In genomic region chr6:53426544-53427270, GRCh38 we compare ENCODE assay signal across 11 cellular contexts.
A peak's percentile ranks its signal among the peaks of the same experiment; 100 is the strongest.
DNase-seq lines count a peak whose midpoint lies in the region; ATAC-seq and TF ChIP-seq lines count a peak whose summit lies in the region.
"Had no signal": no experiment of that assay in that cellular context is flagged by ENCODE, and none has a peak within 500 bp of the region (broad histone marks: within the 10 kb centered on the region; RNA-seq: fewer than 3 reads in every experiment).

No MANE protein-coding gene starts in this region.

- intact Hi-C loops in heart right ventricle (cut with DNase I) = loop anchor here in 1 of 10 donors (10.0 kb wide), 1 partner anchor 48 kb away; no protein-coding TSS in a partner anchor

- H3K36me3 Mint-ChIP-seq in activated naive CD4-positive, alpha-beta T cell treated with anti-CD3 and anti-CD28 coated beads, Interleukin-2, amount 50 U/mL, for 72 hours = peaks cover 0 to 5% of the 10 kb centered on the region in 2 donors
- no peaks in the 10 kb centered on the region for H3K36me3 Mint-ChIP-seq in stimulated activated naive B cell treated with anti-CD40 and anti-IgM and Interleukin-4, amounts not matched to agents 10 μg/mL and 1 μg/mL and 100 μg/mL, for 72 hours
- no peaks in the 10 kb centered on the region for H3K36me3 Mint-ChIP-seq in nephron progenitor cell (ENCODE audit: low read depth)
- H3K36me3 Mint-ChIP-seq: naive thymus-derived CD4-positive, alpha-beta T cell had no signal

- TF ChIP-seq CTCF in nephron progenitor cell (IDR thresholded peaks at IDR 0.05) = no peak
- no peak for TF ChIP-seq CTCF in heart right ventricle (IDR thresholded peaks at IDR 0.05)

- no peaks in the 10 kb centered on the region for H3K27me3 ChIP-seq in heart right ventricle
- H3K27me3 ChIP-seq: vagina had no signal

- H3K4me3 ChIP-seq in heart right ventricle = no peak overlapping the region
- H3K4me3 ChIP-seq: vagina had no signal

- no peak overlapping the region for H3K4me3 Mint-ChIP-seq in stimulated activated naive B cell treated with anti-CD40 and anti-IgM and Interleukin-4, amounts not matched to agents 10 μg/mL and 1 μg/mL and 100 μg/mL, for 72 hours
- H3K4me3 Mint-ChIP-seq in nephron progenitor cell = no peak overlapping the region
- H3K4me3 Mint-ChIP-seq: naive thymus-derived CD4-positive, alpha-beta T cell had no signal

- H3K4me1 ChIP-seq in heart right ventricle = peaks cover 0 to 14% (median 0%) of the 10 kb centered on the region in 9 donors
- H3K4me1 ChIP-seq: vagina had no signal

- ATAC-seq in activated naive CD4-positive, alpha-beta T cell treated with anti-CD3 and anti-CD28 coated beads, Interleukin-2, amount 50 U/mL, for 72 hours = peak; percentile 92 to 96
- ATAC-seq in GM21723 (IDR thresholded peaks at IDR 0.05; ENCODE audit: unreplicated experiment) = peak; percentile 95
- peak; percentile 87 for ATAC-seq in HG03342 (IDR thresholded peaks at IDR 0.05; ENCODE audit: unreplicated experiment)
- ATAC-seq in stimulated activated naive B cell treated with anti-CD40 and anti-IgM and Interleukin-4, amounts not matched to agents 10 μg/mL and 1 μg/mL and 100 μg/mL, for 72 hours (replicated peaks) = peak; percentile 81 to 89
- no peak for ATAC-seq in heart right ventricle
- ATAC-seq: naive thymus-derived CD4-positive, alpha-beta T cell had no signal

- H3K4me1 Mint-ChIP-seq in stimulated activated naive B cell treated with anti-CD40 and anti-IgM and Interleukin-4, amounts not matched to agents 10 μg/mL and 1 μg/mL and 100 μg/mL, for 72 hours = peaks cover 12 to 33% of the 10 kb centered on the region in 2 donors
- H3K4me1 Mint-ChIP-seq in nephron progenitor cell = peaks cover under 1% of the 10 kb centered on the region

- WGBS in heart right ventricle, 2 donors = 89 to 94% methylated on average over 5 of the region's 5 CpGs

- no peaks in the 10 kb centered on the region for H3K27me3 Mint-ChIP-seq in stimulated activated naive B cell treated with anti-CD40 and anti-IgM and Interleukin-4, amounts not matched to agents 10 μg/mL and 1 μg/mL and 100 μg/mL, for 72 hours
- H3K27me3 Mint-ChIP-seq in nephron progenitor cell (ENCODE audit: low read depth, poor library complexity) = peaks cover 4% of the 10 kb centered on the region

- H3K27ac Mint-ChIP-seq in activated naive CD4-positive, alpha-beta T cell treated with anti-CD3 and anti-CD28 coated beads, Interleukin-2, amount 50 U/mL, for 72 hours = no peak overlapping the region
- no peak overlapping the region for H3K27ac Mint-ChIP-seq in stimulated activated naive B cell treated with anti-CD40 and anti-IgM and Interleukin-4, amounts not matched to agents 10 μg/mL and 1 μg/mL and 100 μg/mL, for 72 hours
- no peak overlapping the region for H3K27ac Mint-ChIP-seq in nephron progenitor cell
- H3K27ac Mint-ChIP-seq: naive thymus-derived CD4-positive, alpha-beta T cell had no signal

- H3K9me3 Mint-ChIP-seq in activated naive CD4-positive, alpha-beta T cell treated with anti-CD3 and anti-CD28 coated beads, Interleukin-2, amount 50 U/mL, for 72 hours = no peaks in the 10 kb centered on the region
- no peaks in the 10 kb centered on the region for H3K9me3 Mint-ChIP-seq in stimulated activated naive B cell treated with anti-CD40 and anti-IgM and Interleukin-4, amounts not matched to agents 10 μg/mL and 1 μg/mL and 100 μg/mL, for 72 hours
- no peaks in the 10 kb centered on the region for H3K9me3 Mint-ChIP-seq in nephron progenitor cell
- H3K9me3 Mint-ChIP-seq: naive thymus-derived CD4-positive, alpha-beta T cell had no signal

- no peaks in the 10 kb centered on the region for H3K9me3 ChIP-seq in heart right ventricle
- H3K9me3 ChIP-seq: vagina had no signal

- no peak overlapping the region for H3K27ac ChIP-seq in heart right ventricle
- H3K27ac ChIP-seq: vagina had no signal

- H3K36me3 ChIP-seq in heart right ventricle = no peaks in the 10 kb centered on the region
- H3K36me3 ChIP-seq: vagina had no signal

- no peak for DNase-seq in activated naive CD4-positive, alpha-beta T cell treated with anti-CD3 and anti-CD28 coated beads, Interleukin-2, amount 50 U/mL, for 72 hours (ENCODE audit: low spot score in 2 of 2)
- no peak for DNase-seq in activated naive CD4-positive, alpha-beta T cell (lab: John Stamatoyannopoulos, UW)
- no peak for DNase-seq in stimulated activated naive B cell treated with anti-CD40 and anti-IgM and Interleukin-4, amounts not matched to agents 10 μg/mL and 1 μg/mL and 100 μg/mL, for 72 hours
- DNase-seq in NCI-H2107 treated with DMSO at 0.1 percent for 48 hours (lab: John Stamatoyannopoulos, UW; ENCODE audit: unreplicated experiment) (no peak), nephron progenitor cell (no peak), heart right ventricle (no peak)
- DNase-seq: naive thymus-derived CD4-positive, alpha-beta T cell; stimulated activated CD4-positive, alpha-beta T cell treated with anti-CD3 and anti-CD28 coated beads, Interleukin-2, amount 100 ng/mL, for 24 hours had no signal

Comparison
In these comparisons a context has a peak if more than half of its experiments do, and no peak if none do; other contexts are left out.
1. ATAC-seq: peak in activated naive CD4-positive, alpha-beta T cell treated with anti-CD3 and anti-CD28 coated beads, Interleukin-2, amount 50 U/mL, for 72 hours (2 of 2), GM21723 (single experiment), HG03342 (single experiment) and stimulated activated naive B cell treated with anti-CD40 and anti-IgM and Interleukin-4, amounts not matched to agents 10 μg/mL and 1 μg/mL and 100 μg/mL, for 72 hours (2 of 2); none in heart right ventricle (0 of 8).